11 cellular contexts compared by ENCODE assay signal in the genomic region with DNA sequence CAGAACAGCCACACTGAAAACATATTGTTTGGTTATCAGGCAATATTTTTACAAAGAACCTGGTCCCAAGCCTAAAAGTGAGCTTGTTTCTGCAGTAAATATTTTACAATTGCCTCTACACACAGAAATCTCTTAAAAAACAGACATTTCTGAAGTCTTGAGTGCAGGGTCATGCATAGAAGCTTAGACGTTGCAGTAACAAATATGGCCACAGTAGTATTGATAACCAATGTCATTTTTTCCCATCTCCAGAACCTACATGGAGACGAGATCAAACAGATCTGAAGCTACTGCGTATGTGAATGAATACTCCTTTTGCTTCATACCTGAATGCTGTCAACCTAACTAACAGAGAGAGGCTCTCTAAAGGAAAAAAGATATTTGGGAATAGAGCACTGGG.
"Had no signal": no experiment of that assay in that cellular context is flagged by ENCODE, and none has a peak within 500 bp of the region (broad histone marks: within the 10 kb centered on the region; RNA-seq: fewer than 3 reads in every experiment).

No MANE protein-coding gene starts in this region.

- H3K4me3 ChIP-seq: GM23248, GM23338, HAP-1 had no signal

- ATAC-seq: GM23338, HCT116 had no signal

- H3K4me3 Mint-ChIP-seq: GM23338, H9, HFFc6 had no signal

- H3K27ac ChIP-seq: GM23248 had no signal

- FAIRE-seq: H1, H54 had no signal

- DNase-seq: GM23248, GOT3, H7, H9, HCEC 1CT, HFFc6 had no signal

- H3K9me3 ChIP-seq: HAP-1 had no signal

- H3K36me3 ChIP-seq: HAP-1 had no signal

- H2AFZ ChIP-seq: GM23248, GM23338 had no signal

- H3K9me3 Mint-ChIP-seq: GM23338, H9, HFFc6 had no signal

- H3K4me2 ChIP-seq: GM23338 had no signal

- H3K27ac Mint-ChIP-seq: GM23338, H9, HFFc6 had no signal

- H3K9ac ChIP-seq: GM23248 had no signal

- H3K4me1 ChIP-seq: HAP-1 had no signal
